ENCODE assay signal across 8 cellular contexts in the genomic region with DNA sequence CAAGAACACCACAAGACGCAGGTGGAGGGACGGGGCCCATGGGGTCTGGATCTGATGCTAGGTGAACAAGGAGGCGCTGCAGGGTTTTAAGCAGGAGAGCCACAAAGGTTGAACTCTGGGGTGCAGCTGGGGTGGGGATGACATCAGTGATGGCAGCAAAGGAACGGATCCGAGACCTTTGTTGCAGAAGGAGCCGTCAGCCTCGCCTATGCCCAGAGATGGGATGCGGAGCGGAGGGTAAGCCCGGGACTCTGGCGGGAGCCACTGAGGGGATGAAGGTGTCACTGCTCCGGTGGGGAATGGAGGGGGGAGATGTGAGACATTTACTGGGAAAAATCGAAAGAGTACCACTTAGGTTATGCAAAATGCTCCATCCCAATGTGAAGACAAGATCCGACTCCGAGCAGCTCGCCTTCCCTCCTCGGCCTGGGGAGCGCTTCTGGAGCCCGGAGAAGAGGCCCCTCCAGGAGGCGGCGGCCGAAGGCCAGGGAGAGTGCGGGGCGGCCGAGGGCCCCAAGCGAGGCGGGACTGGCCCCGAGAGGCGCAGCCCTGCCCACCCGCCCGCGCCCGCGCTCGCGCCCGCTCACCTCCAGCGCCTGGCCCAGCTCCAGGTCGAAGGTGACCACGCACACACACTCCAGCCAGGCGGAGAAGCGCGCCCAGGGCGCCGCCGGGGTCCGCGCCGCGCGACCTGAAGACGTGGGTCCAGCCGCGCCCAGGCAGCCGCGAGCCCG. TPM values are rescaled to one million over a fixed set of nuclear protein-coding genes. Genes with fewer than 3 reads are reported as not detected.
DNase-seq lines count a peak whose midpoint lies in the region; ATAC-seq, FAIRE-seq and TF ChIP-seq lines count a peak whose summit lies in the region.

No MANE protein-coding gene starts in this region.

- POLR2A ChIA-PET in K562 (lab: Yijun Ruan, JAX) = interaction anchor here (0.7 kb wide), 1 partner anchor 55 kb away, joined by 3 read pairs; no protein-coding TSS in a partner anchor

- no peak for TF ChIP-seq EP300 in K562 (IDR thresholded peaks at IDR 0.05; ENCODE audit: low read length)

- H3K4me3 ChIP-seq in ACC112 (ENCODE audit: low read depth, low read length) = peak overlapping the region; percentile 75
- peak overlapping the region; percentile 61 for H3K4me3 ChIP-seq in HFF-Myc (replicated peaks; ENCODE audit: low read depth, low read length)
- H3K4me3 ChIP-seq in K562 = peak overlapping the region; percentile 60
- H3K4me3 ChIP-seq in mesodermal cell (ENCODE audit: extremely low read depth, insufficient read depth, low read length, poor library complexity, severe bottlenecking) = peak overlapping the region; percentile 40

- no TSS peak for BruUV-seq in K562 (replicated peaks; lab: Mats Ljungman, UMichigan)

- intact Hi-C loops in K562 (cut with micrococcal nuclease) = loop anchor here (5.0 kb wide), 1 partner anchor 54 kb away; the partner anchor contains the start of gene MAPK11

- WGBS in K562 (ENCODE audit: insufficient coverage, low coverage, missing lambda C conversion rate) = 26% methylated on average over 22 of the region's 57 CpGs
- 16 to 18% methylated on average over 48 to 51 of the region's 57 CpGs for WGBS in mesodermal cell (ENCODE audit: insufficient coverage in 2 of 2), 2 experiments

- no peak for FAIRE-seq in K562 (lab: Jason Lieb, UNC)
- FAIRE-seq in HTR-8/SVneo (lab: Jason Lieb, UNC) = no peak

- no peak for DNase-seq in HFF-Myc (ENCODE audit: extremely low read depth, low read depth)
- no peak for DNase-seq in K562 (ENCODE audit: extremely low read depth in 1 of 4, low spot score in 3 of 4)
- DNase-seq in GDM1 (lab: John Stamatoyannopoulos, UW) = no peak
- no peak for DNase-seq in HTR-8/SVneo (ENCODE audit: insufficient read length, low spot score)
- DNase-seq in effector CD8-positive, alpha-beta T cell (lab: John Stamatoyannopoulos, UW) = no peak

- peaks cover 12% of the 10 kb centered on the region for H3K4me1 ChIP-seq in ACC112 (ENCODE audit: control insufficient read depth, insufficient read depth, low read length, unreplicated experiment)
- H3K4me1 ChIP-seq in K562 (replicated peaks in 1 of 2; ENCODE audit: control insufficient read depth in 2 of 2, insufficient read depth in 2 of 2, low read length in 2 of 2) = peaks cover 2 to 28% of the 10 kb centered on the region in 2 experiments; a peak in 4 of 5 replicates
- no peaks in the 10 kb centered on the region for H3K4me1 ChIP-seq in mesodermal cell (ENCODE audit: control insufficient read depth, insufficient read depth, low read length, poor library complexity, severe bottlenecking)

- H2AFZ ChIP-seq in ACC112 (ENCODE audit: low read length, unreplicated experiment) (peak overlapping the region; percentile 32), K562 (ENCODE audit: low read depth, low read length) (peak overlapping the region; percentile 80)

- peak overlapping the region; percentile 46 to 98; a peak in 3 of 4 replicates for H3K9ac ChIP-seq in K562 (ENCODE audit: insufficient read depth in 1 of 2, low read depth in 2 of 2, low read length in 2 of 2)

- no peak for TF ChIP-seq CTCF in HFF-Myc (IDR thresholded peaks at IDR 0.05; ENCODE audit: low read depth, low read length, missing control alignments)
- no peak for TF ChIP-seq CTCF in K562 (IDR thresholded peaks at IDR 0.05 in 2 of 3, conservative IDR thresholded peaks at IDR 0.05 in 1 of 3; ENCODE audit: insufficient read depth in 2 of 3, low read depth in 1 of 3, low read length in 3 of 3)

- H3K9me3 ChIP-seq in K562 (replicated peaks; ENCODE audit: control insufficient read depth, insufficient read depth, low read depth, low read length) (no peaks in the 10 kb centered on the region), mesodermal cell (ENCODE audit: control insufficient read depth, low read length) (no peaks in the 10 kb centered on the region)

- TF ChIP-seq RAD21 in K562 (CRISPR knock-in tag; conservative IDR thresholded peaks at IDR 0.05 in 1 of 2, IDR thresholded peaks at IDR 0.05 in 1 of 2) = no peak

- H3K79me2 ChIP-seq in ACC112 (ENCODE audit: control insufficient read depth, insufficient read depth, low read length, unreplicated experiment) (no peaks in the 10 kb centered on the region), K562 (ENCODE audit: control insufficient read depth, insufficient read depth, low read length) (peaks cover 18% of the 10 kb centered on the region)

- ATAC-seq in K562 (no peak; the same call in 1 of the 3 replicates), GM21390 (IDR thresholded peaks at IDR 0.05; ENCODE audit: unreplicated experiment) (no peak)

- no peak for TF ChIP-seq POLR2A in K562 (conservative IDR thresholded peaks at IDR 0.05)

- CTCF ChIA-PET in K562 (lab: Yijun Ruan, JAX; ENCODE audit: low intra/inter-chr PET ratio) = interaction anchor here (0.8 to 1.0 kb wide), 2 partner anchors 16 to 50 kb away, joined by 3 to 4 read pairs; partner anchors contain the start of gene PPP6R2

- H3K27me3 ChIP-seq in ACC112 (ENCODE audit: insufficient read depth, low read length) (no peaks in the 10 kb centered on the region), K562 (ENCODE audit: control insufficient read depth in 2 of 2, insufficient read depth in 2 of 2, low read length in 2 of 2) (no peaks in the 10 kb centered on the region)

- H3K36me3 ChIP-seq in ACC112 (ENCODE audit: insufficient read depth, low read length) = no peaks in the 10 kb centered on the region
- no peaks in the 10 kb centered on the region for H3K36me3 ChIP-seq in K562 (ENCODE audit: control insufficient read depth, insufficient read depth, low read length)
- H3K36me3 ChIP-seq in mesodermal cell (ENCODE audit: control insufficient read depth, insufficient read depth, low read length) = no peaks in the 10 kb centered on the region

- no peaks in the 10 kb centered on the region for H3K9me1 ChIP-seq in K562 (ENCODE audit: control insufficient read depth, insufficient read depth, low read length)

- H4K20me1 ChIP-seq in K562 (replicated peaks; ENCODE audit: control insufficient read depth, insufficient read depth, low read length) = no peaks in the 10 kb centered on the region

- in situ Hi-C loops in K562 (cut with MboI) = loop anchor here (5.0 kb wide), 1 partner anchor 54 kb away; the partner anchor contains the start of gene MAPK11

- H3K4me2 ChIP-seq in K562 (ENCODE audit: insufficient read depth, low read length) = peak overlapping the region; percentile 66

- H3K27ac ChIP-seq in ACC112 (ENCODE audit: low read depth, low read length) (no peak overlapping the region), K562 (ENCODE audit: extremely low read depth, low read depth, low read length) (no peak overlapping the region; the same call in 1 of the 3 replicates), mesodermal cell (ENCODE audit: low read depth, low read length, severe bottlenecking) (no peak overlapping the region)

RNA-seq across cellular contexts. Expression of gene DENND6B, which starts 0.4 kb away (rescaled TPM):
- 6.5 and 21.7 TPM in 2 replicates for total RNA-seq in K562 (2011; cell fraction: chromatin; rRNA removed; ENCODE audit: low replicate concordance)
- total RNA-seq in K562 (2011; cell fraction: nucleolus; rRNA removed) = 12.5 and 13.4 TPM in 2 replicates
- 8.5 and 9.8 TPM in 2 replicates for total RNA-seq in K562 (2011; cell fraction: nucleoplasm; rRNA removed)
- total RNA-seq in K562 (2014; rRNA removed) = 1.5 and 2.3 TPM in 2 replicates
- 0.26 and 0.29 TPM in 2 replicates for total RNA-seq in K562 (2014; rRNA removed; fragmentation: Illumina TruSeq; extraction: Trizol)
- total RNA-seq in K562 (2015; rRNA removed; fragmentation: Illumina TruSeq; extraction: Trizol) = 0.83 TPM in 2 replicates
- total RNA-seq in K562 (2021) = 3.1 and 3.2 TPM in 2 replicates
- polyA plus RNA-seq in K562 (2011; rRNA removed) = 2.0 and 3.4 TPM in 2 replicates
- polyA plus RNA-seq in K562 (2011; cell fraction: cytosol; rRNA removed) = 2.9 and 5.9 TPM in 2 replicates
- polyA plus RNA-seq in K562 (2011; cell fraction: nucleus; rRNA removed) = 18.3 and 38.3 TPM in 2 replicates
- polyA plus RNA-seq in K562 (2012) = 2.7 and 5.8 TPM in 2 replicates
- 1.7 and 2.0 TPM in 2 replicates for polyA plus RNA-seq in K562 (2014; fragmentation: Illumina TruSeq; extraction: Trizol)
- under 1 TPM; 0.07 to 0.31 TPM for polyA plus RNA-seq in K562 (2014; fragmentation: Nextera tagmentation; extraction: Ambion mirVana)
- polyA plus RNA-seq in K562 (2014; rRNA removed) = 3.1 and 3.7 TPM in 2 replicates
- polyA minus RNA-seq in K562 (2011; rRNA and poly(A)+ RNA removed) = 0.48 and 0.84 TPM in 2 replicates
- 1.8 and 3.2 TPM in 2 replicates for polyA minus RNA-seq in K562 (2011; cell fraction: cytosol; rRNA and poly(A)+ RNA removed)
- 2.6 and 3.8 TPM in 2 replicates for polyA minus RNA-seq in K562 (2011; cell fraction: nucleus; rRNA and poly(A)+ RNA removed)
- 5.2 TPM for polyA plus RNA-seq in mesodermal cell (2013, experiment 1 of 2)
- 3.4 TPM for polyA plus RNA-seq in mesodermal cell (2013, experiment 2 of 2)

RNA-seq across cellular contexts. Expression of gene PPP6R2, which starts 16.7 kb away (rescaled TPM):
- 97.0 and 226 TPM in 2 replicates for total RNA-seq in K562 (2011; cell fraction: chromatin; rRNA removed; ENCODE audit: low replicate concordance)
- total RNA-seq in K562 (2011; cell fraction: nucleolus; rRNA removed) = 102 and 113 TPM in 2 replicates
- total RNA-seq in K562 (2011; cell fraction: nucleoplasm; rRNA removed) = 69.3 and 79.1 TPM in 2 replicates
- 33.6 and 45.2 TPM in 2 replicates for total RNA-seq in K562 (2014; rRNA removed)
- 7.7 and 9.2 TPM in 2 replicates for total RNA-seq in K562 (2014; rRNA removed; fragmentation: Illumina TruSeq; extraction: Trizol)
- 21.4 and 22.1 TPM in 2 replicates for total RNA-seq in K562 (2015; rRNA removed; fragmentation: Illumina TruSeq; extraction: Trizol)
- total RNA-seq in K562 (2021) = 35.8 and 39.8 TPM in 2 replicates
- polyA plus RNA-seq in K562 (2011; rRNA removed) = 24.1 and 33.0 TPM in 2 replicates
- polyA plus RNA-seq in K562 (2011; cell fraction: cytosol; rRNA removed) = 30.1 and 36.3 TPM in 2 replicates
- 112 and 152 TPM in 2 replicates for polyA plus RNA-seq in K562 (2011; cell fraction: nucleus; rRNA removed)
- 27.4 and 43.9 TPM in 2 replicates for polyA plus RNA-seq in K562 (2012)
- polyA plus RNA-seq in K562 (2014; fragmentation: Illumina TruSeq; extraction: Trizol) = 17.9 and 28.4 TPM in 2 replicates
- under 1 TPM; 0.32 to 0.74 TPM for polyA plus RNA-seq in K562 (2014; fragmentation: Nextera tagmentation; extraction: Ambion mirVana)
- 37.5 and 39.3 TPM in 2 replicates for polyA plus RNA-seq in K562 (2014; rRNA removed)
- polyA minus RNA-seq in K562 (2011; rRNA and poly(A)+ RNA removed) = 17.5 and 21.0 TPM in 2 replicates
- 15.7 and 22.8 TPM in 2 replicates for polyA minus RNA-seq in K562 (2011; cell fraction: cytosol; rRNA and poly(A)+ RNA removed)
- 27.3 and 36.0 TPM in 2 replicates for polyA minus RNA-seq in K562 (2011; cell fraction: nucleus; rRNA and poly(A)+ RNA removed)
- polyA plus RNA-seq in mesodermal cell (2013, experiment 1 of 2) = 37.9 TPM
- polyA plus RNA-seq in mesodermal cell (2013, experiment 2 of 2) = 29.3 TPM

RNA-seq across cellular contexts. Expression of gene PLXNB2, which starts 18.9 kb away (rescaled TPM):
- 72.8 and 193 TPM in 2 replicates for total RNA-seq in K562 (2011; cell fraction: chromatin; rRNA removed; ENCODE audit: low replicate concordance)
- total RNA-seq in K562 (2011; cell fraction: nucleolus; rRNA removed) = 120 and 131 TPM in 2 replicates
- total RNA-seq in K562 (2011; cell fraction: nucleoplasm; rRNA removed) = 71.3 and 73.4 TPM in 2 replicates
- total RNA-seq in K562 (2014; rRNA removed) = 16.9 and 22.7 TPM in 2 replicates
- total RNA-seq in K562 (2014; rRNA removed; fragmentation: Illumina TruSeq; extraction: Trizol) = 3.2 and 4.8 TPM in 2 replicates
- 9.9 and 11.3 TPM in 2 replicates for total RNA-seq in K562 (2015; rRNA removed; fragmentation: Illumina TruSeq; extraction: Trizol)
- total RNA-seq in K562 (2021) = 45.1 and 48.0 TPM in 2 replicates
- 17.4 and 26.1 TPM in 2 replicates for polyA plus RNA-seq in K562 (2011; rRNA removed)
- 21.9 and 41.4 TPM in 2 replicates for polyA plus RNA-seq in K562 (2011; cell fraction: cytosol; rRNA removed)
- polyA plus RNA-seq in K562 (2011; cell fraction: nucleus; rRNA removed) = 101 and 150 TPM in 2 replicates
- polyA plus RNA-seq in K562 (2012) = 30.4 and 43.6 TPM in 2 replicates
- 13.6 and 22.0 TPM in 2 replicates for polyA plus RNA-seq in K562 (2014; fragmentation: Illumina TruSeq; extraction: Trizol)
- under 1 TPM; 0.15 to 0.81 TPM for polyA plus RNA-seq in K562 (2014; fragmentation: Nextera tagmentation; extraction: Ambion mirVana)
- polyA plus RNA-seq in K562 (2014; rRNA removed) = 20.7 and 24.6 TPM in 2 replicates
- polyA minus RNA-seq in K562 (2011; rRNA and poly(A)+ RNA removed) = 14.1 and 21.8 TPM in 2 replicates
- 37.2 and 59.9 TPM in 2 replicates for polyA minus RNA-seq in K562 (2011; cell fraction: cytosol; rRNA and poly(A)+ RNA removed)
- 30.4 and 32.4 TPM in 2 replicates for polyA minus RNA-seq in K562 (2011; cell fraction: nucleus; rRNA and poly(A)+ RNA removed)
- polyA plus RNA-seq in mesodermal cell (2013, experiment 1 of 2) = 108 TPM
- polyA plus RNA-seq in mesodermal cell (2013, experiment 2 of 2) = 92.5 TPM

RNA-seq across cellular contexts. Expression of gene MAPK11, which starts 56.2 kb away (rescaled TPM):
- total RNA-seq in K562 (2011; cell fraction: chromatin; rRNA removed; ENCODE audit: low replicate concordance) = 6.0 and 15.3 TPM in 2 replicates
- total RNA-seq in K562 (2011; cell fraction: nucleolus; rRNA removed) = 11.8 and 12.5 TPM in 2 replicates
- total RNA-seq in K562 (2011; cell fraction: nucleoplasm; rRNA removed) = 6.0 and 6.7 TPM in 2 replicates
- total RNA-seq in K562 (2014; rRNA removed) (9.6 and 9.8 TPM in 2 replicates), K562 (2014; rRNA removed; fragmentation: Illumina TruSeq; extraction: Trizol) (1.9 and 2.5 TPM in 2 replicates), K562 (2015; rRNA removed; fragmentation: Illumina TruSeq; extraction: Trizol) (5.3 and 5.8 TPM in 2 replicates), K562 (2021) (12.8 and 14.6 TPM in 2 replicates)
- polyA plus RNA-seq in K562 (2011; rRNA removed) (5.1 and 7.0 TPM in 2 replicates), K562 (2014; fragmentation: Illumina TruSeq; extraction: Trizol) (5.7 and 7.0 TPM in 2 replicates), K562 (2014; fragmentation: Nextera tagmentation; extraction: Ambion mirVana) (under 1 TPM; 0.06 to 0.10 TPM), K562 (2014; rRNA removed) (10.6 and 11.5 TPM in 2 replicates)
- 5.6 and 12.8 TPM in 2 replicates for polyA plus RNA-seq in K562 (2011; cell fraction: cytosol; rRNA removed)
- polyA plus RNA-seq in K562 (2011; cell fraction: nucleus; rRNA removed) = 39.5 and 60.0 TPM in 2 replicates
- polyA plus RNA-seq in K562 (2012) = 9.9 and 19.7 TPM in 2 replicates
- 1.4 and 3.6 TPM in 2 replicates for polyA minus RNA-seq in K562 (2011; rRNA and poly(A)+ RNA removed)
- polyA minus RNA-seq in K562 (2011; cell fraction: cytosol; rRNA and poly(A)+ RNA removed) = 5.2 and 6.5 TPM in 2 replicates
- 6.1 and 6.3 TPM in 2 replicates for polyA minus RNA-seq in K562 (2011; cell fraction: nucleus; rRNA and poly(A)+ RNA removed)
- 13.3 TPM for polyA plus RNA-seq in mesodermal cell (2013, experiment 1 of 2)
- polyA plus RNA-seq in mesodermal cell (2013, experiment 2 of 2) = 7.2 TPM
